Comparison of ENCODE assay signal across 11 cellular contexts in the genomic region with DNA sequence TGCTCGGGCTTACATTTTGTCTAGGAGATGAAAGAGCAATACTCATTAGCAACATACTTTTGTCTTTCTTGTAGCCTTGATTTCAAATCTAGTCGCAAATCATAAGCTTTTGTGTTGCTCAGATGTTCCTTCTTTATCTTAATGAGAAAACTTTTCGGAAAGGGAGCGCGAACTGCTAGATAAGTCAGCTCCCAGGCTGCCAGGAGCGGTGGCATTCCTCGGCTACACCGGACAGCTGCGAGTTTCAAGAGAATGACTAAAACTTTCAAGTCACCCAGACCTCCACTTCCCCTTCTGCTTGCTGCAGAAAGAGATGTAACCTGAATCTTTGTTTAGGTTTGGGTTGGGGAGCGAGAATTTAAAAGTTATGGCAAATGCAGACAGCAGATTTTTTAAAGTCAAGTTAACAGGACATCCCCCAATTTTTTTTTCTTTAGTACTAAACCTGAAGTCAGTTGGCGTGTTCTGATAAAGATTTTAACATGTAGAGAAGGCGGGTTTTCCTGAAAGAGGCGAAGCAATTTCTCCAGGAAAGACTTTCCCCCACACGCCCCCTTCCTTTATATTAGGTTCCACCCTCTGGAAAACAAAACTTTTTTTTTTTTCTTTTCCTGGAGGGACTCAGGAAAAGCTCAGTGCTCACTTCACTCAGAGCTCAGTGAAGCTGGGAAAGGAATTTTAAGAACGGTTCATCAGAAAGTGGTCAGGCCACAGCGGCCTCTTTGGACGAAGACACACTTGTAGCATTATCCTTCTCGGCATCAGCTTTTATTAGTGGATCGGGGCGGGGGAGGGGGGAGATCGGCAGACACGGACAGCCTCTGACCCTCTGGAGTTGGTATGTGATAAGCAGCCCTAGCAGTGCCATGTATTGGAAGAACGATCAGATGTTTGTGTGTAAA. TPM values are rescaled to one million over a fixed set of nuclear protein-coding genes. Genes with fewer than 3 reads are reported as not detected.
DNase-seq lines count a peak whose midpoint lies in the region; ATAC-seq and TF ChIP-seq lines count a peak whose summit lies in the region.
"Had no signal": no experiment of that assay in that cellular context is flagged by ENCODE, and none has a peak within 500 bp of the region (broad histone marks: within the 10 kb centered on the region; RNA-seq: fewer than 3 reads in every experiment).

A gene (plus strand): TSS at position 635 of the 902 bp plus-strand sequence. CDS start 2,227 bp downstream, outside the sequence.

- peak within 1 kb of the TSS; percentile 63 for H3K4me3 ChIP-seq in thoracic aorta

- peaks cover 1 to 3% of the 10 kb centered on the region in 2 donors for H3K36me3 Mint-ChIP-seq in activated T-cell treated with anti-CD3 and anti-CD28 coated beads, Interleukin-2, amount 50 U/mL, for 72 hours (ENCODE audit: insufficient read depth in 2 of 2)
- H3K36me3 Mint-ChIP-seq in activated CD8-positive, alpha-beta T cell treated with anti-CD3 and anti-CD28 coated beads, Interleukin-2, amount 10 ng/mL, durations not matched to agents 7 days and 5 days (ENCODE audit: low read depth), result peaks cover 28% of the 10 kb centered on the region

- peaks cover 78% of the 10 kb centered on the region for H3K27me3 Mint-ChIP-seq in activated T-cell treated with anti-CD3 and anti-CD28 coated beads, Interleukin-2, amount 50 U/mL, for 72 hours (ENCODE audit: low read depth)
- H3K27me3 Mint-ChIP-seq in activated CD8-positive, alpha-beta T cell treated with anti-CD3 and anti-CD28 coated beads, Interleukin-2, amount 10 ng/mL, durations not matched to agents 7 days and 5 days (ENCODE audit: low read depth), result peaks cover 80% of the 10 kb centered on the region

- peaks cover 20% of the 10 kb centered on the region for H3K4me1 Mint-ChIP-seq in activated T-cell treated with anti-CD3 and anti-CD28 coated beads, Interleukin-2, amount 50 U/mL, for 72 hours (ENCODE audit: low read depth)
- peaks cover 14% of the 10 kb centered on the region for H3K4me1 Mint-ChIP-seq in activated CD8-positive, alpha-beta T cell treated with anti-CD3 and anti-CD28 coated beads, Interleukin-2, amount 10 ng/mL, durations not matched to agents 7 days and 5 days (ENCODE audit: low read depth)

- H3K4me1 ChIP-seq in thoracic aorta (ENCODE audit: control insufficient read depth in 1 of 2, low read depth in 2 of 2), result peaks cover 0 to 30% of the 10 kb centered on the region in 2 donors

- TF ChIP-seq CTCF in thoracic aorta (IDR thresholded peaks at IDR 0.05), result no peak
- TF ChIP-seq CTCF in GM10248 (IDR thresholded peaks at IDR 0.05; ENCODE audit: control extremely low read depth, extremely low read depth, low read depth, missing control alignments), result no peak

- POLR2A ChIA-PET in activated CD8-positive, alpha-beta T cell treated with anti-CD3 and anti-CD28 coated beads, Interleukin-2, amount 10 ng/mL, durations not matched to agents 7 days and 5 days (lab: Charles Lee), result no interaction called here
- POLR2A ChIA-PET in GM10248 (lab: Yijun Ruan, JAX), result no interaction called here

- no peaks in the 10 kb centered on the region for H3K9me3 ChIP-seq in thoracic aorta

- H3K36me3 ChIP-seq in thoracic aorta, result no peaks in the 10 kb centered on the region

- CTCF ChIA-PET in activated CD8-positive, alpha-beta T cell treated with anti-CD3 and anti-CD28 coated beads, Interleukin-2, amount 10 ng/mL, durations not matched to agents 7 days and 5 days (lab: Charles Lee), result no interaction called here
- CTCF ChIA-PET in GM10248 (lab: Yijun Ruan, JAX), result interaction anchor here (1.9 kb wide), 1 partner anchor 14 kb away, joined by 5 read pairs; no protein-coding TSS in a partner anchor

- no peak for DNase-seq in activated T-cell treated with anti-CD3 and anti-CD28 coated beads, Interleukin-2, amount 50 U/mL, for 72 hours
- no peak for DNase-seq in activated T-cell treated with anti-CD3 and anti-CD28 coated beads, Interleukin-2, amount 50 U/mL, for 48 hours
- no peak for DNase-seq in activated CD8-positive, alpha-beta T cell treated with anti-CD3 and anti-CD28 coated beads, Interleukin-2, amount 10 ng/mL, durations not matched to agents 7 days and 5 days
- DNase-seq in islet precursor cell (peak; percentile 91), thoracic aorta (ENCODE audit: low spot score) (no peak), NCI-H2171 (lab: John Stamatoyannopoulos, UW) (no peak), GM10248 (ENCODE audit: extremely low spot score) (no peak)
- DNase-seq: activated CD4-positive, alpha-beta T cell treated with anti-CD3 and anti-CD28 coated beads, Interleukin-2, amount 50 U/mL, for 4 hours; hippocampal formation; NCI-H2081 treated with DMSO at 0.1 percent for 48 hours had no signal

- H3K27me3 ChIP-seq in thoracic aorta (replicated peaks; ENCODE audit: insufficient read depth), result peaks cover 17% of the 10 kb centered on the region

- no peak for ATAC-seq in activated T-cell treated with anti-CD3 and anti-CD28 coated beads, Interleukin-2, amount 50 U/mL, for 72 hours (replicated peaks in 1 of 2)
- ATAC-seq in activated CD8-positive, alpha-beta T cell treated with anti-CD3 and anti-CD28 coated beads, Interleukin-2, amount 10 ng/mL, durations not matched to agents 7 days and 5 days, result no peak
- ATAC-seq in thoracic aorta (ENCODE audit: insufficient number of reproducible peaks, low FRiP score, low read depth), result no peak
- no peak for ATAC-seq in HG03571 (IDR thresholded peaks at IDR 0.05; ENCODE audit: unreplicated experiment)

- no peaks in the 10 kb centered on the region for H3K9me3 Mint-ChIP-seq in activated T-cell treated with anti-CD3 and anti-CD28 coated beads, Interleukin-2, amount 50 U/mL, for 72 hours
- no peaks in the 10 kb centered on the region for H3K9me3 Mint-ChIP-seq in activated CD8-positive, alpha-beta T cell treated with anti-CD3 and anti-CD28 coated beads, Interleukin-2, amount 10 ng/mL, durations not matched to agents 7 days and 5 days (ENCODE audit: insufficient read depth)

- no peak within 1 kb of the TSS for H3K27ac ChIP-seq in thoracic aorta

- peak within 1 kb of the TSS; percentile 45 for H3K27ac Mint-ChIP-seq in activated T-cell treated with anti-CD3 and anti-CD28 coated beads, Interleukin-2, amount 50 U/mL, for 72 hours
- H3K27ac Mint-ChIP-seq in activated CD8-positive, alpha-beta T cell treated with anti-CD3 and anti-CD28 coated beads, Interleukin-2, amount 10 ng/mL, durations not matched to agents 7 days and 5 days, result peak within 1 kb of the TSS; percentile 39

- peak within 1 kb of the TSS; percentile 73 to 83 for H3K4me3 Mint-ChIP-seq in activated T-cell treated with anti-CD3 and anti-CD28 coated beads, Interleukin-2, amount 50 U/mL, for 72 hours
- peak within 1 kb of the TSS; percentile 78 for H3K4me3 Mint-ChIP-seq in activated CD8-positive, alpha-beta T cell treated with anti-CD3 and anti-CD28 coated beads, Interleukin-2, amount 10 ng/mL, durations not matched to agents 7 days and 5 days

RNA-seq across cellular contexts. Expression of the gene that starts here (rescaled TPM):
- total RNA-seq in activated T-cell treated with anti-CD3 and anti-CD28 coated beads, Interleukin-2, amount 50 U/mL, for 72 hours, result not detected
- total RNA-seq in activated CD8-positive, alpha-beta T cell treated with anti-CD3 and anti-CD28 coated beads, Interleukin-2, amount 10 ng/mL, durations not matched to agents 7 days and 5 days, result not detected
- not detected for total RNA-seq in thoracic aorta
